Comparison of ENCODE assay signal across 8 cellular contexts in the genomic region with DNA sequence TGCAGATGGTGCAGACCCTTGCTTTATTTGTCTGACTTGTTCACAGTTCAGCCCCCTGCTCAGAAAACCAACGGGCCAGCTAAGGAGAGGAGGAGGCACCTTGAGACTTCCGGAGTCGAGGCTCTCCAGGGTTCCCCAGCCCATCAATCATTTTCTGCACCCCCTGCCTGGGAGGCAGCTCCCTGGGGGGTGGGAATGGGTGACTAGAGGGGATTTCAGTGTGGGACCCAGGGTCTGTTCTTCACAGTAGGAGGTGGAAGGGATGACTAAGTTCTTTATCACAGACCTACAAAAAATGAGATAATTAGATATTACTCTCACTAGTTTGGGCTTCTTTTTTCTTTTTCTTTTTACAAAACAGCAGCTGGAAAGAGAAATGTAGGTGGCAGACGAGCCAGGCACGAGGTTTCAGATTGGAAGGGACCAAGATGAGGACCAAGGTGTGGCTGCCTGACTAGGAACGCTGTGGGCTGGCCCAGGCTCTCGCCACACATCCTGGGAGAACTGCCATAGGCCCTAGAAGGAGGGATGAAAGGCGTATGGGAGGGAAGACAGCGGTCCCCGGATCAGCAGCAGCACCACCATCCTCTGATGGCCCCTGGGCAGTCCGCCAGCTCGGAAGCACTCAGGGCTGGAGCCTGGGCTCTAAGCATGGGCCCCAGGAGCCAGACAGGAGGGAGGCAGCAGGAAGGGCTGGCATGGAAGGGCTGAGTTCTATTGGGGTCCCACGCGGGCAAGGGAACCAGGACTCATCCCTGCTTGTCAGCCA. TPM values are rescaled to one million over a fixed set of nuclear protein-coding genes. Genes with fewer than 3 reads are reported as not detected.
DNase-seq lines count a peak whose midpoint lies in the region; ATAC-seq and TF ChIP-seq lines count a peak whose summit lies in the region.

No MANE protein-coding gene starts in this region.

- no peaks in the 10 kb centered on the region for H3K79me2 ChIP-seq in Karpas-422 (ENCODE audit: low read length)

- no peak overlapping the region for H2AFZ ChIP-seq in Karpas-422 (ENCODE audit: low read length)

- DNase-seq in HT1080 (ENCODE audit: low read depth) (peak; percentile 90), astrocyte of the spinal cord (ENCODE audit: low read depth, low spot score) (peak; percentile 88), memory B cell (ENCODE audit: low spot score in 2 of 2) (no peak), GOT3 (lab: John Stamatoyannopoulos, UW) (no peak), LoVo (ENCODE audit: low spot score) (no peak), Karpas-422 (no peak)

- H3K27me3 Mint-ChIP-seq in memory B cell = no peaks in the 10 kb centered on the region

- no peak overlapping the region for H3K4me3 Mint-ChIP-seq in memory B cell

- peak overlapping the region; percentile 45 for H3K27ac Mint-ChIP-seq in memory B cell

- peak overlapping the region; percentile 76; the same call in 1 of the 2 replicates for H3K27ac ChIP-seq in 22Rv1
- no peak overlapping the region for H3K27ac ChIP-seq in Karpas-422 (ENCODE audit: low read length)

- H3K36me3 ChIP-seq in Karpas-422 (ENCODE audit: insufficient read depth, low read length) = no peaks in the 10 kb centered on the region

- no peak for TF ChIP-seq CTCF in 22Rv1 (IDR thresholded peaks at IDR 0.05)
- TF ChIP-seq CTCF in astrocyte of the spinal cord (IDR thresholded peaks at IDR 0.05; ENCODE audit: low read depth, low read length) = no peak

- no peaks in the 10 kb centered on the region for H3K9me3 ChIP-seq in Karpas-422 (ENCODE audit: low read length)

- H3K4me1 ChIP-seq in Karpas-422 (ENCODE audit: low read length) = no peaks in the 10 kb centered on the region

- H4K20me1 ChIP-seq in Karpas-422 (ENCODE audit: insufficient read depth, low read depth, low read length) = no peaks in the 10 kb centered on the region

- no peak overlapping the region for H3K4me2 ChIP-seq in Karpas-422 (ENCODE audit: low read depth, low read length, poor library complexity, severe bottlenecking)

- peaks cover 14% of the 10 kb centered on the region for H3K4me1 Mint-ChIP-seq in memory B cell

- in situ Hi-C loops in astrocyte of the spinal cord (cut with HindIII; ENCODE audit: low sequenced_read_pairs) = no loop called here

- no peaks in the 10 kb centered on the region for H3K9me3 Mint-ChIP-seq in memory B cell

- H3K4me3 ChIP-seq in astrocyte of the spinal cord (ENCODE audit: low read depth, low read length) (no peak overlapping the region), Karpas-422 (ENCODE audit: low read length) (no peak overlapping the region)

- H3K27me3 ChIP-seq in Karpas-422 (ENCODE audit: low read length) = no peaks in the 10 kb centered on the region

- no peak overlapping the region for H3K9ac ChIP-seq in Karpas-422 (ENCODE audit: low read length)

- no peak for ATAC-seq in memory B cell (ENCODE audit: low read depth)
- ATAC-seq in HG03432 (IDR thresholded peaks at IDR 0.05; ENCODE audit: unreplicated experiment) = no peak

- peaks cover 6% of the 10 kb centered on the region for H3K36me3 Mint-ChIP-seq in memory B cell

- H3K9me2 ChIP-seq in Karpas-422 (replicated peaks; ENCODE audit: insufficient read depth, low read length) = no peaks in the 10 kb centered on the region

RNA-seq across cellular contexts. Expression of gene TXN2, which starts 14.2 kb away (rescaled TPM):
- 33.6 and 46.9 TPM in 2 replicates for total RNA-seq in HT1080 (2014; rRNA removed; shearing (Covaris generic))
- polyA plus RNA-seq in HT1080 (2015; cell fraction: cytosol; rRNA removed) = 86.0 and 97.1 TPM in 2 replicates
- polyA plus RNA-seq in HT1080 (2015; cell fraction: nucleus; rRNA removed) = 48.7 and 49.7 TPM in 2 replicates
- total RNA-seq in Karpas-422 (2014; rRNA removed; shearing (Covaris generic); ENCODE audit: low replicate concordance) = 26.7 and 45.4 TPM in 2 replicates

RNA-seq across cellular contexts. Expression of gene FOXRED2, which starts 39.6 kb away (rescaled TPM):
- total RNA-seq in HT1080 (2014; rRNA removed; shearing (Covaris generic)) = 20.9 and 26.7 TPM in 2 replicates
- 17.3 and 20.3 TPM in 2 replicates for polyA plus RNA-seq in HT1080 (2015; cell fraction: cytosol; rRNA removed)
- 15.3 and 20.9 TPM in 2 replicates for polyA plus RNA-seq in HT1080 (2015; cell fraction: nucleus; rRNA removed)
- total RNA-seq in Karpas-422 (2014; rRNA removed; shearing (Covaris generic); ENCODE audit: low replicate concordance) = 4.8 and 9.9 TPM in 2 replicates

Comparison
In these comparisons a context has a peak if more than half of its experiments do, and no peak if none do; other contexts are left out.
1. DNase-seq: peak in HT1080 (single experiment) and astrocyte of the spinal cord (single experiment); none in memory B cell (0 of 2), GOT3 (single experiment), LoVo (single experiment) and Karpas-422 (single experiment).